In genomic region chr7:114084381-114085312, GRCh38 we compare ENCODE assay signal across 8 cellular contexts.
DNase-seq lines count a peak whose midpoint lies in the region; ATAC-seq and TF ChIP-seq lines count a peak whose summit lies in the region.

No MANE protein-coding gene starts in this region.

- no peaks in the 10 kb centered on the region for H3K36me3 Mint-ChIP-seq in activated CD4-positive, alpha-beta T cell treated with anti-CD3 and anti-CD28 coated beads for 36 hours (ENCODE audit: low read depth)
- H3K36me3 Mint-ChIP-seq in activated CD4-positive, alpha-beta memory T cell treated with anti-CD3 and anti-CD28 coated beads, Interleukin-2, amount 10 ng/mL, durations not matched to agents 7 days and 5 days (ENCODE audit: low read depth), result peaks cover 4% of the 10 kb centered on the region
- no peaks in the 10 kb centered on the region for H3K36me3 Mint-ChIP-seq in osteocyte (ENCODE audit: unreplicated experiment)

- CTCF ChIA-PET in activated CD4-positive, alpha-beta T cell treated with anti-CD3 and anti-CD28 coated beads for 36 hours (lab: Charles Lee), result interaction anchor here (0.7 kb wide), 1 partner anchor 11 kb away, joined by 4 read pairs; no protein-coding TSS in a partner anchor
- CTCF ChIA-PET in activated CD4-positive, alpha-beta memory T cell treated with anti-CD3 and anti-CD28 coated beads, Interleukin-2, amount 10 ng/mL, durations not matched to agents 7 days and 5 days (lab: Charles Lee), result no interaction called here

- no peak for TF ChIP-seq CTCF in osteocyte (IDR thresholded peaks at IDR 0.05)

- peak overlapping the region; percentile 67 for H3K4me3 Mint-ChIP-seq in activated CD4-positive, alpha-beta T cell treated with anti-CD3 and anti-CD28 coated beads for 36 hours
- H3K4me3 Mint-ChIP-seq in activated CD4-positive, alpha-beta memory T cell treated with anti-CD3 and anti-CD28 coated beads, Interleukin-2, amount 10 ng/mL, durations not matched to agents 7 days and 5 days, result peak overlapping the region; percentile 81
- peak overlapping the region; percentile 99 for H3K4me3 Mint-ChIP-seq in osteocyte (ENCODE audit: unreplicated experiment)

- no peaks in the 10 kb centered on the region for H3K9me3 Mint-ChIP-seq in activated CD4-positive, alpha-beta T cell treated with anti-CD3 and anti-CD28 coated beads for 36 hours (ENCODE audit: low read depth)
- no peaks in the 10 kb centered on the region for H3K9me3 Mint-ChIP-seq in activated CD4-positive, alpha-beta memory T cell treated with anti-CD3 and anti-CD28 coated beads, Interleukin-2, amount 10 ng/mL, durations not matched to agents 7 days and 5 days
- no peaks in the 10 kb centered on the region for H3K9me3 Mint-ChIP-seq in osteocyte (ENCODE audit: unreplicated experiment)

- peaks cover 72% of the 10 kb centered on the region for H3K27me3 Mint-ChIP-seq in activated CD4-positive, alpha-beta T cell treated with anti-CD3 and anti-CD28 coated beads for 36 hours
- H3K27me3 Mint-ChIP-seq in activated CD4-positive, alpha-beta memory T cell treated with anti-CD3 and anti-CD28 coated beads, Interleukin-2, amount 10 ng/mL, durations not matched to agents 7 days and 5 days, result peaks cover 76% of the 10 kb centered on the region
- H3K27me3 Mint-ChIP-seq in osteocyte (ENCODE audit: unreplicated experiment), result peaks cover 4% of the 10 kb centered on the region

- intact Hi-C loops in activated CD4-positive, alpha-beta T cell treated with anti-CD3 and anti-CD28 coated beads for 36 hours (cut with DNase I, micrococcal nuclease), result loop anchor here in 1 of 2 experiments (5.0 to 10.0 kb wide), 5 partner anchors 323 to 1828 kb away; partner anchors contain the start of gene MDFIC

- ATAC-seq in activated CD4-positive, alpha-beta T cell treated with anti-CD3 and anti-CD28 coated beads for 36 hours, result peak; percentile 27

- H3K27ac Mint-ChIP-seq in activated CD4-positive, alpha-beta T cell treated with anti-CD3 and anti-CD28 coated beads for 36 hours, result no peak overlapping the region
- peak overlapping the region; percentile 58 for H3K27ac Mint-ChIP-seq in activated CD4-positive, alpha-beta memory T cell treated with anti-CD3 and anti-CD28 coated beads, Interleukin-2, amount 10 ng/mL, durations not matched to agents 7 days and 5 days
- peak overlapping the region; percentile 99 for H3K27ac Mint-ChIP-seq in osteocyte (ENCODE audit: unreplicated experiment)

- peaks cover 35% of the 10 kb centered on the region for H3K4me1 Mint-ChIP-seq in activated CD4-positive, alpha-beta T cell treated with anti-CD3 and anti-CD28 coated beads for 36 hours
- H3K4me1 Mint-ChIP-seq in activated CD4-positive, alpha-beta memory T cell treated with anti-CD3 and anti-CD28 coated beads, Interleukin-2, amount 10 ng/mL, durations not matched to agents 7 days and 5 days, result peaks cover 41% of the 10 kb centered on the region
- peaks cover 50% of the 10 kb centered on the region for H3K4me1 Mint-ChIP-seq in osteocyte (ENCODE audit: unreplicated experiment)

- DNase-seq in activated CD4-positive, alpha-beta T cell treated with anti-CD3 and anti-CD28 coated beads for 36 hours, result peak; percentile 28
- no peak for DNase-seq in activated CD4-positive, alpha-beta T cell treated with anti-CD3 and anti-CD28 coated beads for 1 hour
- DNase-seq in HuH-7 (ENCODE audit: low spot score) (peak; percentile 55), globus pallidus (ENCODE audit: low spot score) (peak; percentile 15), osteocyte (ENCODE audit: extremely low spot score, unreplicated experiment) (peak; percentile 85), OCI-M2 (lab: John Stamatoyannopoulos, UW; ENCODE audit: unreplicated experiment) (no peak)
- DNase-seq in activated CD4-positive, alpha-beta memory T cell treated with anti-CD3 and anti-CD28 coated beads, Interleukin-2, amount 10 ng/mL, durations not matched to agents 7 days and 5 days, result no peak
- DNase-seq in stimulated activated naive CD4-positive, alpha-beta T cell (lab: John Stamatoyannopoulos, UW), result no peak

- POLR2A ChIA-PET in activated CD4-positive, alpha-beta T cell treated with anti-CD3 and anti-CD28 coated beads for 36 hours (lab: Charles Lee), result no interaction called here
- POLR2A ChIA-PET in activated CD4-positive, alpha-beta memory T cell treated with anti-CD3 and anti-CD28 coated beads, Interleukin-2, amount 10 ng/mL, durations not matched to agents 7 days and 5 days (lab: Charles Lee), result interaction anchor here (0.5 kb wide), 1 partner anchor 12 kb away, joined by 3 read pairs; no protein-coding TSS in a partner anchor

Comparison
In these comparisons a context has a peak if more than half of its experiments do, and no peak if none do; other contexts are left out.
1. DNase-seq: peak in activated CD4-positive, alpha-beta T cell treated with anti-CD3 and anti-CD28 coated beads for 36 hours (single experiment), HuH-7 (single experiment), globus pallidus (single experiment) and osteocyte (single experiment); none in activated CD4-positive, alpha-beta T cell treated with anti-CD3 and anti-CD28 coated beads for 1 hour (single experiment), activated CD4-positive, alpha-beta memory T cell treated with anti-CD3 and anti-CD28 coated beads, Interleukin-2, amount 10 ng/mL, durations not matched to agents 7 days and 5 days (single experiment), OCI-M2 (single experiment) and stimulated activated naive CD4-positive, alpha-beta T cell (0 of 6).
2. Peak in every context shown above with its lines, with median percentiles within 50 percentile points of each other: H3K4me3 Mint-ChIP-seq.